Comparison of ENCODE assay signal across 22 cellular contexts in genomic region chr6:17004269-17004668, GRCh38.
DNase-seq lines count a peak whose midpoint lies in the region; ATAC-seq and TF ChIP-seq lines count a peak whose summit lies in the region.
"Had no signal": no experiment of that assay in that cellular context is flagged by ENCODE, and none has a peak within 500 bp of the region (broad histone marks: within the 10 kb centered on the region; RNA-seq: fewer than 3 reads in every experiment).

No MANE protein-coding gene starts in this region.

- H3K27ac Mint-ChIP-seq in T-helper 17 cell (no peak overlapping the region), endothelial cell (ENCODE audit: unreplicated experiment) (no peak overlapping the region)
- no peak overlapping the region for H3K27ac Mint-ChIP-seq in activated CD4-positive, alpha-beta memory T cell treated with anti-CD3 and anti-CD28 coated beads, Interleukin-2, amount 10 ng/mL, durations not matched to agents 7 days and 5 days
- H3K27ac Mint-ChIP-seq: CD4-positive, CD25-positive, alpha-beta regulatory T cell had no signal

- TF ChIP-seq CTCF in fibroblast of mammary gland (conservative IDR thresholded peaks at IDR 0.05; ENCODE audit: control insufficient read depth, insufficient read depth, low read depth, low read length) (no peak), WERI-Rb-1 (IDR thresholded peaks at IDR 0.05; ENCODE audit: low read depth, low read length) (no peak), endothelial cell (IDR thresholded peaks at IDR 0.05; ENCODE audit: unreplicated experiment) (no peak)

- no peaks in the 10 kb centered on the region for H3K36me3 ChIP-seq in WERI-Rb-1
- H3K36me3 ChIP-seq: BE2C had no signal

- H3K4me1 ChIP-seq in right cardiac atrium (ENCODE audit: control insufficient read depth, insufficient read depth, low read length): no peaks in the 10 kb centered on the region
- H3K4me1 ChIP-seq: BE2C had no signal

- H3K4me3 ChIP-seq in right cardiac atrium (ENCODE audit: low read length) (no peak overlapping the region), fibroblast of mammary gland (ENCODE audit: control insufficient read depth, low read depth, low read length) (no peak overlapping the region), WERI-Rb-1 (ENCODE audit: low read depth, low read length) (no peak overlapping the region)

- no peaks in the 10 kb centered on the region for H3K4me1 Mint-ChIP-seq in T-helper 17 cell
- H3K4me1 Mint-ChIP-seq in endothelial cell (ENCODE audit: unreplicated experiment): no peaks in the 10 kb centered on the region
- no peaks in the 10 kb centered on the region for H3K4me1 Mint-ChIP-seq in activated CD4-positive, alpha-beta memory T cell treated with anti-CD3 and anti-CD28 coated beads, Interleukin-2, amount 10 ng/mL, durations not matched to agents 7 days and 5 days
- H3K4me1 Mint-ChIP-seq: CD4-positive, CD25-positive, alpha-beta regulatory T cell had no signal

- no peak overlapping the region for H3K27ac ChIP-seq in right cardiac atrium (ENCODE audit: low read length)
- no peak overlapping the region for H3K27ac ChIP-seq in WERI-Rb-1
- H3K27ac ChIP-seq: 22Rv1, RWPE1 had no signal

- CTCF ChIA-PET in activated CD4-positive, alpha-beta memory T cell treated with anti-CD3 and anti-CD28 coated beads, Interleukin-2, amount 10 ng/mL, durations not matched to agents 7 days and 5 days (lab: Charles Lee): no interaction called here

- no peaks in the 10 kb centered on the region for H3K36me3 Mint-ChIP-seq in T-helper 17 cell (ENCODE audit: low read depth)
- no peaks in the 10 kb centered on the region for H3K36me3 Mint-ChIP-seq in endothelial cell (ENCODE audit: low read depth, unreplicated experiment)
- no peaks in the 10 kb centered on the region for H3K36me3 Mint-ChIP-seq in activated CD4-positive, alpha-beta memory T cell treated with anti-CD3 and anti-CD28 coated beads, Interleukin-2, amount 10 ng/mL, durations not matched to agents 7 days and 5 days (ENCODE audit: low read depth)
- H3K36me3 Mint-ChIP-seq: CD4-positive, CD25-positive, alpha-beta regulatory T cell had no signal

- 28% methylated on average over 1 of the region's 1 CpG for WGBS in right cardiac atrium

- H3K9me3 ChIP-seq in right cardiac atrium (ENCODE audit: control insufficient read depth, low read length) (no peaks in the 10 kb centered on the region), WERI-Rb-1 (ENCODE audit: severe bottlenecking) (peaks cover 22% of the 10 kb centered on the region), T-helper 17 cell (ENCODE audit: control insufficient read depth, low read length, poor library complexity, severe bottlenecking) (peaks cover 4% of the 10 kb centered on the region)
- H3K9me3 ChIP-seq: BE2C had no signal

- intact Hi-C loops in Right ventricle myocardium superior (cut with DNase I): no loop called here
- intact Hi-C loops in right cardiac atrium (cut with DNase I): no loop called here

- peak; percentile 18 for ATAC-seq in Right ventricle myocardium superior (ENCODE audit: poor library complexity)
- ATAC-seq in right cardiac atrium: no peak
- ATAC-seq in T-helper 17 cell: no peak
- ATAC-seq: PC-3 had no signal

- no peaks in the 10 kb centered on the region for H3K27me3 ChIP-seq in right cardiac atrium (ENCODE audit: control insufficient read depth, insufficient read depth)
- H3K27me3 ChIP-seq in WERI-Rb-1 (ENCODE audit: insufficient read depth, low read depth, severe bottlenecking): peaks cover 21% of the 10 kb centered on the region
- H3K27me3 ChIP-seq: BE2C had no signal

- POLR2A ChIA-PET in activated CD4-positive, alpha-beta memory T cell treated with anti-CD3 and anti-CD28 coated beads, Interleukin-2, amount 10 ng/mL, durations not matched to agents 7 days and 5 days (lab: Charles Lee): no interaction called here

- H3K4me3 Mint-ChIP-seq in T-helper 17 cell (no peak overlapping the region), endothelial cell (ENCODE audit: unreplicated experiment) (no peak overlapping the region)
- no peak overlapping the region for H3K4me3 Mint-ChIP-seq in activated CD4-positive, alpha-beta memory T cell treated with anti-CD3 and anti-CD28 coated beads, Interleukin-2, amount 10 ng/mL, durations not matched to agents 7 days and 5 days
- H3K4me3 Mint-ChIP-seq: CD4-positive, CD25-positive, alpha-beta regulatory T cell had no signal

- DNase-seq in Right ventricle myocardium superior (no peak), right cardiac atrium (no peak), fibroblast of mammary gland (ENCODE audit: low read depth) (peak; percentile 56), putamen (ENCODE audit: low spot score) (peak; percentile 73), WERI-Rb-1 (no peak), T-helper 17 cell (no peak), endothelial cell (ENCODE audit: low spot score) (no peak)
- DNase-seq in activated CD4-positive, alpha-beta memory T cell treated with anti-CD3 and anti-CD28 coated beads, Interleukin-2, amount 10 ng/mL, durations not matched to agents 7 days and 5 days: no peak
- DNase-seq: BE2C; CD4-positive, CD25-positive, alpha-beta regulatory T cell; COR-L47; DMS 273 treated with DMSO at 0.1 percent for 48 hours; GDM1; GOT3; KG1; NCI-H1105 treated with DMSO at 0.1 percent for 48 hours; NCI-H1694; NCI-H345; NCI-H524 treated with DMSO at 0.1 percent for 48 hours; PC-3 had no signal

- H3K27me3 Mint-ChIP-seq in T-helper 17 cell: peaks cover 34% of the 10 kb centered on the region
- H3K27me3 Mint-ChIP-seq in endothelial cell (ENCODE audit: unreplicated experiment): peaks cover 3% of the 10 kb centered on the region
- H3K27me3 Mint-ChIP-seq in activated CD4-positive, alpha-beta memory T cell treated with anti-CD3 and anti-CD28 coated beads, Interleukin-2, amount 10 ng/mL, durations not matched to agents 7 days and 5 days: peaks cover 42% of the 10 kb centered on the region

- H3K9me3 Mint-ChIP-seq in endothelial cell (ENCODE audit: unreplicated experiment): no peaks in the 10 kb centered on the region
- peaks cover 7% of the 10 kb centered on the region for H3K9me3 Mint-ChIP-seq in activated CD4-positive, alpha-beta memory T cell treated with anti-CD3 and anti-CD28 coated beads, Interleukin-2, amount 10 ng/mL, durations not matched to agents 7 days and 5 days

Comparison
In these comparisons a context has a peak if more than half of its experiments do, and no peak if none do; other contexts are left out.
1. DNase-seq: peak in fibroblast of mammary gland (single experiment) and putamen (single experiment); none in Right ventricle myocardium superior (single experiment), right cardiac atrium (0 of 3), WERI-Rb-1 (single experiment), T-helper 17 cell (0 of 3), endothelial cell (single experiment) and activated CD4-positive, alpha-beta memory T cell treated with anti-CD3 and anti-CD28 coated beads, Interleukin-2, amount 10 ng/mL, durations not matched to agents 7 days and 5 days (single experiment).